Comparison of ENCODE assay signal across 10 cellular contexts in genomic region chr13:111344471-111345191, GRCh38. TPM values are rescaled to one million over a fixed set of nuclear protein-coding genes. Genes with fewer than 3 reads are reported as not detected.
DNase-seq lines count a peak whose midpoint lies in the region; ATAC-seq and TF ChIP-seq lines count a peak whose summit lies in the region.
"Had no signal": no experiment of that assay in that cellular context is flagged by ENCODE, and none has a peak within 500 bp of the region (broad histone marks: within the 10 kb centered on the region; RNA-seq: fewer than 3 reads in every experiment).

No MANE protein-coding gene starts in this region.

- peak; percentile 100 for ATAC-seq in WTC11
- ATAC-seq in T-helper 17 cell = no peak
- ATAC-seq in natural killer cell = no peak
- ATAC-seq in HG03280 (IDR thresholded peaks at IDR 0.05; ENCODE audit: unreplicated experiment) = no peak
- no peak for ATAC-seq in GM18861 (IDR thresholded peaks at IDR 0.05; ENCODE audit: unreplicated experiment)

- no peak overlapping the region for H3K4me3 ChIP-seq in LNCaP clone FGC (ENCODE audit: low read depth, low read length)

- CTCF ChIA-PET in WTC11 (lab: Charles Lee) = interaction anchor here (0.5 to 2.1 kb wide), 31 partner anchors 9 to 612 kb away, joined by 3 to 28 read pairs (median 5); no protein-coding TSS in a partner anchor

- DNase-seq in COR-L47 (lab: John Stamatoyannopoulos, UW) (peak; percentile 89), LNCaP clone FGC (ENCODE audit: low read depth) (peak; percentile 93), WTC11 (ENCODE audit: low spot score) (peak; percentile 85), left kidney (ENCODE audit: low read depth, low spot score) (peak; percentile 85), T-helper 17 cell (no peak), natural killer cell (no peak)
- DNase-seq: naive B cell, NCI-H1930 had no signal

- H3K9me3 Mint-ChIP-seq in WTC11 (peaks cover 6% of the 10 kb centered on the region), natural killer cell (no peaks in the 10 kb centered on the region)

- H3K4me1 Mint-ChIP-seq in WTC11 = peaks cover 10% of the 10 kb centered on the region
- peaks cover 2% of the 10 kb centered on the region for H3K4me1 Mint-ChIP-seq in T-helper 17 cell
- H3K4me1 Mint-ChIP-seq in natural killer cell = peaks cover 0 to 6% of the 10 kb centered on the region in 2 donors
- H3K4me1 Mint-ChIP-seq: naive B cell had no signal

- intact Hi-C loops in natural killer cell (cut with micrococcal nuclease) = no loop called here

- peak overlapping the region; percentile 74 for H3K27ac Mint-ChIP-seq in WTC11
- no peak overlapping the region for H3K27ac Mint-ChIP-seq in T-helper 17 cell
- no peak overlapping the region for H3K27ac Mint-ChIP-seq in natural killer cell

- H3K27me3 Mint-ChIP-seq in WTC11 (ENCODE audit: low read depth) (no peaks in the 10 kb centered on the region), T-helper 17 cell (peaks cover 5% of the 10 kb centered on the region), natural killer cell (ENCODE audit: low read depth in 2 of 2) (no peaks in the 10 kb centered on the region)
- H3K27me3 Mint-ChIP-seq: naive B cell had no signal

- TF ChIP-seq CTCF in LNCaP clone FGC (IDR thresholded peaks at IDR 0.05; ENCODE audit: control insufficient read depth, extremely low read depth, insufficient read depth) (peak; percentile 65), WTC11 (IDR thresholded peaks at IDR 0.05) (peak; percentile 55), natural killer cell (IDR thresholded peaks at IDR 0.05) (no peak)

- H3K9me3 ChIP-seq in T-helper 17 cell (ENCODE audit: control insufficient read depth, low read length, poor library complexity, severe bottlenecking) = no peaks in the 10 kb centered on the region

- POLR2A ChIA-PET in WTC11 (lab: Charles Lee) = interaction anchor here (0.6 kb wide), 1 partner anchor 9 kb away, joined by 6 read pairs; no protein-coding TSS in a partner anchor

- H3K4me3 Mint-ChIP-seq in WTC11 (no peak overlapping the region), T-helper 17 cell (no peak overlapping the region), natural killer cell (no peak overlapping the region)
- H3K4me3 Mint-ChIP-seq: naive B cell had no signal

- H3K36me3 Mint-ChIP-seq in WTC11 = peaks cover 3% of the 10 kb centered on the region; the same call in 1 of the 2 replicates
- peaks cover 2% of the 10 kb centered on the region for H3K36me3 Mint-ChIP-seq in T-helper 17 cell (ENCODE audit: low read depth)
- no peaks in the 10 kb centered on the region for H3K36me3 Mint-ChIP-seq in natural killer cell

TF ChIP-seq in WTC11, 78 proteins besides CTCF, POLR2A, EP300 and RAD21:
- no peak for TF ChIP-seq RORB (CRISPR knock-in tag; IDR thresholded peaks at IDR 0.05)
- TF ChIP-seq FOXK1 (CRISPR knock-in tag; IDR thresholded peaks at IDR 0.05) = peak; percentile 41; the same call in 1 of the 2 replicates
- peak; percentile 16; the same call in 1 of the 2 replicates for TF ChIP-seq MAX (CRISPR knock-in tag; IDR thresholded peaks at IDR 0.05)
- peak; percentile 23; the same call in 1 of the 2 replicates for TF ChIP-seq FOXP1 (CRISPR knock-in tag; IDR thresholded peaks at IDR 0.05; ENCODE audit: borderline replicate concordance)
- TF ChIP-seq TP53 (CRISPR knock-in tag; IDR thresholded peaks at IDR 0.05) = 0 out of 2 replicates have a peak, but pooled peaks have one; percentile 8

RNA-seq across cellular contexts. Expression of gene TEX29, which starts 24.2 kb away (rescaled TPM):
- total RNA-seq in WTC11 (2021) (0.32 to 0.68 TPM (median 0.37 TPM) in 3 replicates), T-helper 17 cell (not detected), natural killer cell (not detected)

Comparison
In these comparisons a context has a peak if more than half of its experiments do, and no peak if none do; other contexts are left out.
1. DNase-seq: peak in COR-L47 (single experiment), LNCaP clone FGC (single experiment), WTC11 (single experiment) and left kidney (single experiment); none in T-helper 17 cell (0 of 3) and natural killer cell (single experiment).